8 cellular contexts compared by ENCODE assay signal in genomic region chr11:46290598-46291309, GRCh38. TPM values are rescaled to one million over a fixed set of nuclear protein-coding genes. Genes with fewer than 3 reads are reported as not detected.
DNase-seq lines count a peak whose midpoint lies in the region; ATAC-seq, FAIRE-seq and TF ChIP-seq lines count a peak whose summit lies in the region.

No MANE protein-coding gene starts in this region.

- no peaks in the 10 kb centered on the region for H3K36me3 ChIP-seq in gastroesophageal sphincter
- H3K36me3 ChIP-seq in sigmoid colon: no peaks in the 10 kb centered on the region

- TF ChIP-seq CTCF in gastroesophageal sphincter (IDR thresholded peaks at IDR 0.05) (no peak), sigmoid colon (IDR thresholded peaks at IDR 0.05) (no peak), D721Med (IDR thresholded peaks at IDR 0.05; ENCODE audit: insufficient read depth, missing control alignments) (no peak), GM10266 (IDR thresholded peaks at IDR 0.05; ENCODE audit: control insufficient read depth, insufficient read depth, low read depth, missing control alignments) (no peak)

- TF ChIP-seq EP300 in gastroesophageal sphincter (IDR thresholded peaks at IDR 0.05): no peak
- TF ChIP-seq EP300 in sigmoid colon (IDR thresholded peaks at IDR 0.05): no peak

- H3K27me3 ChIP-seq in gastroesophageal sphincter (no peaks in the 10 kb centered on the region), sigmoid colon (no peaks in the 10 kb centered on the region)

- intact Hi-C loops in sigmoid colon (cut with DNase I): loop anchor here (10.0 kb wide), 1 partner anchor 326 kb away; no protein-coding TSS in a partner anchor

- H3K4me1 ChIP-seq in gastroesophageal sphincter (peaks cover 0 to 61% (median 26%) of the 10 kb centered on the region in 3 donors), sigmoid colon (peaks cover 0 to 46% (median 44%) of the 10 kb centered on the region in 4 donors)

- TF ChIP-seq POLR2A in gastroesophageal sphincter (IDR thresholded peaks at IDR 0.05) (no peak), sigmoid colon (IDR thresholded peaks at IDR 0.05) (no peak)

- DNase-seq in GOT3 (lab: John Stamatoyannopoulos, UW): peak; percentile 45
- peak; percentile 54 for DNase-seq in RPMI8226
- DNase-seq in sigmoid colon: peak; percentile 97
- no peak for DNase-seq in D721Med (ENCODE audit: insufficient read length, low spot score)
- no peak for DNase-seq in GM10266 (ENCODE audit: extremely low spot score)

- H3K9me3 ChIP-seq in gastroesophageal sphincter (no peaks in the 10 kb centered on the region), sigmoid colon (no peaks in the 10 kb centered on the region)

- H3K27ac ChIP-seq in gastroesophageal sphincter: peak overlapping the region in 3 of 4 donors; percentile 63 to 72 (median 66)
- peak overlapping the region; percentile 62 to 75 (median 72) for H3K27ac ChIP-seq in sigmoid colon

- ATAC-seq in gastroesophageal sphincter (peak; percentile 74), GM19463 (IDR thresholded peaks at IDR 0.05; ENCODE audit: unreplicated experiment) (no peak), GM18861 (IDR thresholded peaks at IDR 0.05; ENCODE audit: unreplicated experiment) (no peak)

- WGBS in gastroesophageal sphincter (ENCODE audit: low coverage in 1 of 2), 2 donors: 31 to 43% methylated on average over 2 of the region's 6 CpGs
- 59 to 72% methylated on average over 6 of the region's 6 CpGs for WGBS in sigmoid colon, 2 donors

- FAIRE-seq in D721Med (lab: Jason Lieb, UNC): no peak

- no peak overlapping the region for H3K4me3 ChIP-seq in gastroesophageal sphincter
- no peak overlapping the region for H3K4me3 ChIP-seq in sigmoid colon

RNA-seq across cellular contexts. Expression of gene CREB3L1, which starts 13.3 kb away (rescaled TPM):
- total RNA-seq in gastroesophageal sphincter (1 to 10 TPM in 3 of 4 donors, under 1 TPM in 1; 0.81 to 5.2 (median 1.7) TPM), sigmoid colon (1 to 10 TPM in 3 of 4 donors, under 1 TPM in 1; 0.66 to 7.2 (median 2.6) TPM)
- 10 to 100 TPM; 43.2 to 63.1 (median 44.7) TPM for polyA plus RNA-seq in sigmoid colon

RNA-seq across cellular contexts. Expression of gene DGKZ, which starts 56.5 kb away (rescaled TPM):
- total RNA-seq in gastroesophageal sphincter: 10 to 100 TPM; 39.2 to 78.8 (median 46.5) TPM
- total RNA-seq in sigmoid colon: 10 to 100 TPM; 22.5 to 76.7 (median 34.2) TPM
- 10 to 100 TPM; 16.6 to 71.9 (median 19.2) TPM for polyA plus RNA-seq in sigmoid colon

Comparison
In these comparisons a context has a peak if more than half of its experiments do, and no peak if none do; other contexts are left out.
1. DNase-seq: peak in GOT3 (single experiment), RPMI8226 (single experiment) and sigmoid colon (single experiment); none in D721Med (single experiment) and GM10266 (single experiment).